In the genomic region with DNA sequence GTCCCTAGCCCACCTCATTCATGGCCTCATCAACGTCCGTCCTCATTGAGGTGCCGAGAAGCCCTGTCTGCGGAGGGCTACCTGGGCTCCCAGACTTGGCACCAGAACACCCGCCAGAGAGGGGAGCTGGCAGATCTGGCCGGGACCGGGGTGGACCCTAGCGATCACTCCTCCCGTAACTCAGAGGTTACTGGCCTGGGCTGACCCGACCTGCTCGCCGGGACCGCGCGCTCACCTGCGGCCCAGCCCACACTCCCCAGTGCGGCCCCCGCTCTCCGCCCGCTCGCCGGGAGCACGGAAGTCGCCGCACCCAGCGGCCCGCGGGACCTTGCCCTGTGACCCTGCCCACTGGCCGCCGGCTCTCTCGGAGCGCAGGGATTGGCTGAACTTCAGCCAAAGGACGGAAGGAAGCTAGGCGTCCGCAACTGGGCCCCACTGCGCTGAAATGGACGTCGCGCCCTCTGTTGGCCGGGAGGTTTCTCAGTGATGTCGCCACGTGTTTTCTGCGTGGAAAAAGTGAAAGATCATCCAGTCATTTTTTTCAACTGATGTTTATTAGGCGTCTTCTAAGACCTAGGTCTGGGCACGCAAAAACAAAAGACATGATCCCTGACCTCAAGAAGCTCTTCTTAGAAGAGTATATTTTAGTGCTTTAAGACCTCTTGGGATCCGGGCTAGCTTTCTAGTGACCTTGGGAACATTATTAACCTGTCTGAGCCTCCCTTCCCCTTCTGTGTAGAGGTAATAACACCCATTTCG, we compare ENCODE assay signal across 1 cellular context.
TF ChIP-seq lines count a peak whose summit lies in the region.

Gene SMIM12, minus strand, starts transcription at position 308 of the 759 bp plus-strand sequence. CDS start 3,772 bp downstream, outside the sequence.

TF ChIP-seq in SK-N-SH, 30 proteins besides CTCF, POLR2A, EP300 and RAD21 (continued from another document):
- TF ChIP-seq REST (IDR thresholded peaks at IDR 0.05; ENCODE audit: low read depth, low read length) (no peak), MEF2A (IDR thresholded peaks at IDR 0.05; ENCODE audit: borderline replicate concordance, low read depth) (no peak), TCF12 (IDR thresholded peaks at IDR 0.05) (peak; percentile 30; the same call in 1 of the 2 replicates), NFIC (IDR thresholded peaks at IDR 0.05; ENCODE audit: borderline replicate concordance) (peak; percentile 76; the same call in 1 of the 2 replicates), ZBTB33 (IDR thresholded peaks at IDR 0.05; ENCODE audit: borderline replicate concordance, low read depth) (peak; percentile 61; the same call in 1 of the 2 replicates), USF2 (IDR thresholded peaks at IDR 0.05; ENCODE audit: borderline replicate concordance, low read depth, low read length) (no peak; the same call in 1 of the 2 replicates)
TF ChIP-seq in SK-N-SH: peak in this region for 15.
